In the genomic region with DNA sequence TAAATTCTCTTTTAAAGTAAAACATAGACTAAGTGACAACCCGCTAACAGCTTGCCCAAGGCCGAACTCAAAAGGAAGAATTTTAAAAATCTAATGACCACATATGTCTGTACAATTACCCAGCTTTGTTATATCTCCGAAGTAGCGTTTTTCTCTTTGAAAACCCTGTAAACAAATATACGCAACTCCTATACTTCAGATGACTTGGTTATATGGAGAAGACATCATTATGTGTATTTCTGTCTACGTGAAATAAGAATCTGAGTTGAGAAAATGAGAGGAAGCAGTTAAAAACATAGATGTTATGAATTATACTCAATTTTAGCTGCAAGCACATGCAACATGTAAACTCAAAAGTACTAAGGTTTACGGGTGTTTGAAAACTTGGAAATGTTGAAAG, we compare ENCODE assay signal across 8 cellular contexts. TPM values are rescaled to one million over a fixed set of nuclear protein-coding genes. Genes with fewer than 3 reads are reported as not detected.
DNase-seq lines count a peak whose midpoint lies in the region; FAIRE-seq and TF ChIP-seq lines count a peak whose summit lies in the region.

No MANE protein-coding gene starts in this region.

- no peak for FAIRE-seq in H54 (lab: Jason Lieb, UNC)

- TF ChIP-seq POLR2A in esophagus squamous epithelium (IDR thresholded peaks at IDR 0.05) (no peak), H54 (IDR thresholded peaks at IDR 0.05; ENCODE audit: low read depth, low read length) (no peak)

- H3K27ac ChIP-seq in esophagus squamous epithelium (peak overlapping the region; percentile 82 to 90 (median 88)), osteoblast (ENCODE audit: low read depth, low read length) (no peak overlapping the region)

- H3K36me3 ChIP-seq in esophagus squamous epithelium (no peaks in the 10 kb centered on the region), osteoblast (ENCODE audit: insufficient read depth, low read length) (no peaks in the 10 kb centered on the region)

- DNase-seq in AG10803 (ENCODE audit: low read depth): no peak
- DNase-seq in NCI-H748 treated with DMSO at 0.1 percent for 48 hours (lab: John Stamatoyannopoulos, UW): peak; percentile 19
- no peak for DNase-seq in esophagus squamous epithelium (lab: John Stamatoyannopoulos, UW)
- DNase-seq in osteoblast (ENCODE audit: insufficient read length, low spot score, missing footprints): no peak
- no peak for DNase-seq in NCI-H2227 (lab: John Stamatoyannopoulos, UW; ENCODE audit: unreplicated experiment)
- no peak for DNase-seq in stimulated activated CD4-positive, alpha-beta T cell treated with anti-CD3 and anti-CD28 coated beads, Interleukin-4, amount 100 ng/mL, for 24 hours
- no peak for DNase-seq in NCI-H345 (lab: John Stamatoyannopoulos, UW)
- no peak for DNase-seq in H54 (ENCODE audit: insufficient read length, low spot score)

- H2AFZ ChIP-seq in osteoblast (ENCODE audit: low read length): peak overlapping the region; percentile 72

- H3K9me3 ChIP-seq in esophagus squamous epithelium (no peaks in the 10 kb centered on the region), osteoblast (ENCODE audit: low read depth, low read length) (no peaks in the 10 kb centered on the region)

- intact Hi-C loops in esophagus squamous epithelium (cut with DNase I): loop anchor here (10.0 kb wide), 1 partner anchor 224 kb away; no protein-coding TSS in a partner anchor

- H3K4me3 ChIP-seq in AG10803 (ENCODE audit: low read length) (peak overlapping the region; percentile 71), esophagus squamous epithelium (peak overlapping the region; percentile 72 to 80 (median 75)), osteoblast (ENCODE audit: insufficient read depth, low read length) (peak overlapping the region; percentile 68)

- peaks cover 0 to 55% (median 6%) of the 10 kb centered on the region in 3 donors for H3K4me1 ChIP-seq in esophagus squamous epithelium
- no peaks in the 10 kb centered on the region for H3K4me1 ChIP-seq in osteoblast (ENCODE audit: insufficient read depth, low read length)

- H3K79me2 ChIP-seq in osteoblast (ENCODE audit: insufficient read depth, low read length): no peaks in the 10 kb centered on the region

- TF ChIP-seq CTCF in AG10803 (conservative IDR thresholded peaks at IDR 0.05; ENCODE audit: low read length) (no peak), esophagus squamous epithelium (IDR thresholded peaks at IDR 0.05) (no peak), osteoblast (IDR thresholded peaks at IDR 0.05; ENCODE audit: extremely low read depth, low read depth, low read length) (no peak)

- 4% methylated on average over 7 of the region's 7 CpGs for WGBS in esophagus squamous epithelium, 2 donors

- no peaks in the 10 kb centered on the region for H4K20me1 ChIP-seq in osteoblast (ENCODE audit: insufficient read depth, low read length)

- H3K27me3 ChIP-seq in esophagus squamous epithelium: no peaks in the 10 kb centered on the region
- H3K27me3 ChIP-seq in osteoblast (ENCODE audit: insufficient read depth, low read length): peaks cover 3% of the 10 kb centered on the region

- peak overlapping the region; percentile 73 for H3K4me2 ChIP-seq in osteoblast (ENCODE audit: insufficient read depth, low read length)

RNA-seq across cellular contexts. Expression of a gene that starts 2.0 kb away (rescaled TPM):
- total RNA-seq in esophagus squamous epithelium: 10 to 100 TPM; 15.2 to 48.6 (median 23.5) TPM
- 10.1 and 15.3 TPM in 2 replicates for total RNA-seq in osteoblast
